In genomic region chr9:13033959-13034695, GRCh38 we compare ENCODE assay signal across 1 cellular context.
TF ChIP-seq lines count a peak whose summit lies in the region.

No MANE protein-coding gene starts in this region.

TF ChIP-seq in HepG2, 621 proteins besides CTCF, POLR2A, EP300 and RAD21 (continued from another document):
- TF ChIP-seq PATZ1 (CRISPR knock-in tag; IDR thresholded peaks at IDR 0.05) (0 out of 2 replicates have a peak, but pooled peaks have one; percentile 13), CBX5 (CRISPR knock-in tag; IDR thresholded peaks at IDR 0.05; ENCODE audit: borderline replicate concordance) (no peak), MED13 (CRISPR knock-in tag; IDR thresholded peaks at IDR 0.05) (no peak), GATA4 (IDR thresholded peaks at IDR 0.05; ENCODE audit: borderline replicate concordance, low read depth) (no peak), ARNTL (CRISPR knock-in tag; IDR thresholded peaks at IDR 0.05) (no peak), PHB2 (IDR thresholded peaks at IDR 0.05; ENCODE audit: partially characterized antibody) (no peak), ZNF563 (CRISPR knock-in tag; IDR thresholded peaks at IDR 0.05) (no peak)
